In the genomic region with DNA sequence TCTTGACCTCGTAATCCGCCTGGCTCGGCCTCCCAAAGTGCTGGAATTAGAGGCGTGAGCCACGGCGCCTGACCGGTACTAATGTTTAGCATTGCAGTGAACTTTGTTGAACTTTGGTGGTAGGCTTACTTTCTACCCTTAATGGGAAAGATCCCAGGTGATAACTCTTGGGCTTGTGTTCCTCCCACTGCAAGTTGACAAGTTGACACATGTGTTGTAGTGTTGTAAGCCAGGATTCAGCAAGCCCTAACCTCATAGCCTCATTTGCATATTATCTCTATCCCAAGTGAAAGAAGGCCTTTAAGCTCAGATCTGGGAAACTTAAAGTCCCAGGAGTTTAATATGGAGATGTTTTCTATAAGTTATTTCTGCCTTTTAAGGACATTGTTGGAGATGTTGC, we compare ENCODE assay signal across 27 cellular contexts.
"Had no signal": no experiment of that assay in that cellular context is flagged by ENCODE, and none has a peak within 500 bp of the region (broad histone marks: within the 10 kb centered on the region; RNA-seq: fewer than 3 reads in every experiment).

No MANE protein-coding gene starts in this region.

- H3K9me3 Mint-ChIP-seq: activated CD4-positive, alpha-beta memory T cell treated with anti-CD3 and anti-CD28 coated beads, Interleukin-2, amount 10 ng/mL, durations not matched to agents 7 days and 5 days; activated CD4-positive, alpha-beta T cell treated with anti-CD3 and anti-CD28 coated beads, Interleukin-2, amount 10 ng/mL, durations not matched to agents 7 days and 5 days; activated naive CD8-positive, alpha-beta T cell treated with anti-CD3 and anti-CD28 coated beads, Interleukin-2, amount 10 ng/mL, durations not matched to agents 7 days and 5 days; central memory CD8-positive, alpha-beta T cell had no signal

- ATAC-seq: T-helper 17 cell had no signal

- H3K4me3 Mint-ChIP-seq: activated CD4-positive, alpha-beta memory T cell treated with anti-CD3 and anti-CD28 coated beads, Interleukin-2, amount 10 ng/mL, durations not matched to agents 7 days and 5 days; activated CD4-positive, alpha-beta T cell treated with anti-CD3 and anti-CD28 coated beads, Interleukin-2, amount 10 ng/mL, durations not matched to agents 7 days and 5 days; activated naive CD8-positive, alpha-beta T cell treated with anti-CD3 and anti-CD28 coated beads, Interleukin-2, amount 10 ng/mL, durations not matched to agents 7 days and 5 days; central memory CD8-positive, alpha-beta T cell; T-helper 17 cell had no signal

- H3K36me3 ChIP-seq: adrenal gland, MG63 had no signal

- FAIRE-seq: RCC 7860, TTC549 had no signal

- H3K27ac Mint-ChIP-seq: activated CD4-positive, alpha-beta memory T cell treated with anti-CD3 and anti-CD28 coated beads, Interleukin-2, amount 10 ng/mL, durations not matched to agents 7 days and 5 days; activated CD4-positive, alpha-beta T cell treated with anti-CD3 and anti-CD28 coated beads, Interleukin-2, amount 10 ng/mL, durations not matched to agents 7 days and 5 days; T-helper 17 cell had no signal

- H3K4me3 ChIP-seq: adrenal gland, MG63 had no signal

- H3K27me3 ChIP-seq: adrenal gland, MG63 had no signal

- H3K27ac ChIP-seq: adrenal gland, VCaP had no signal

- H3K4me1 ChIP-seq: adrenal gland had no signal

- H3K4me1 Mint-ChIP-seq: activated CD4-positive, alpha-beta T cell treated with anti-CD3 and anti-CD28 coated beads, Interleukin-2, amount 10 ng/mL, durations not matched to agents 7 days and 5 days; central memory CD8-positive, alpha-beta T cell; T-helper 17 cell had no signal

- H3K27me3 Mint-ChIP-seq: activated CD4-positive, alpha-beta memory T cell treated with anti-CD3 and anti-CD28 coated beads, Interleukin-2, amount 10 ng/mL, durations not matched to agents 7 days and 5 days; activated CD4-positive, alpha-beta T cell treated with anti-CD3 and anti-CD28 coated beads, Interleukin-2, amount 10 ng/mL, durations not matched to agents 7 days and 5 days; activated naive CD8-positive, alpha-beta T cell treated with anti-CD3 and anti-CD28 coated beads, Interleukin-2, amount 10 ng/mL, durations not matched to agents 7 days and 5 days; central memory CD8-positive, alpha-beta T cell; T-helper 17 cell had no signal

- DNase-seq: activated CD4-positive, alpha-beta memory T cell treated with anti-CD3 and anti-CD28 coated beads, Interleukin-2, amount 10 ng/mL, durations not matched to agents 7 days and 5 days; activated CD4-positive, alpha-beta T cell treated with anti-CD3 and anti-CD28 coated beads, Interleukin-2, amount 10 ng/mL, durations not matched to agents 7 days and 5 days; activated CD4-positive, CD25-positive, alpha-beta regulatory T cell; activated CD8-positive, alpha-beta memory T cell treated with anti-CD3 and anti-CD28 coated beads, Interleukin-2, amount 50 U/mL, for 48 hours; activated naive CD4-positive, alpha-beta T cell treated with anti-CD3 and anti-CD28 coated beads, Interleukin-2, amount 50 U/mL, for 16 hours; activated naive CD8-positive, alpha-beta T cell treated with anti-CD3 and anti-CD28 coated beads, Interleukin-2, amount 10 ng/mL, durations not matched to agents 7 days and 5 days; activated T-cell treated with anti-CD3 and anti-CD28 coated beads, Interleukin-2, amount 50 U/mL, for 1 hour; adrenal gland; aorta; KG1; MG63; MV-4-11; NCI-H1092 treated with DMSO at 0.1 percent for 48 hours; NCI-H1417 treated with DMSO at 0.1 percent for 48 hours; NCI-H1694; NCI-H2029; NCI-H2107; NCI-H2171 treated with DMSO at 0.1 percent for 48 hours; NCI-H226; NCI-H82; SIG-M5; T-helper 17 cell; T-helper 9 cell had no signal

- H3K9me3 ChIP-seq: adrenal gland, MG63 had no signal
